15 cellular contexts compared by ENCODE assay signal in genomic region chr2:159144776-159145614, GRCh38.
A peak's percentile ranks its signal among the peaks of the same experiment; 100 is the strongest.
DNase-seq lines count a peak whose midpoint lies in the region; ATAC-seq and TF ChIP-seq lines count a peak whose summit lies in the region.
"Had no signal": no experiment of that assay in that cellular context is flagged by ENCODE, and none has a peak within 500 bp of the region (broad histone marks: within the 10 kb centered on the region; RNA-seq: fewer than 3 reads in every experiment).

No MANE protein-coding gene starts in this region.

- CTCF ChIA-PET in activated CD8-positive, alpha-beta T cell treated with anti-CD3 and anti-CD28 coated beads for 36 hours (lab: Charles Lee): interaction anchor here (1.0 kb wide), 1 partner anchor 26 kb away, joined by 5 read pairs; no protein-coding TSS in a partner anchor
- CTCF ChIA-PET in activated CD8-positive, alpha-beta T cell treated with anti-CD3 and anti-CD28 coated beads, Interleukin-2, amount 10 ng/mL, durations not matched to agents 7 days and 5 days (lab: Charles Lee): no interaction called here

- no peak overlapping the region for H3K4me3 Mint-ChIP-seq in activated CD8-positive, alpha-beta T cell treated with anti-CD3 and anti-CD28 coated beads for 36 hours
- no peak overlapping the region for H3K4me3 Mint-ChIP-seq in activated CD8-positive, alpha-beta T cell treated with anti-CD3 and anti-CD28 coated beads, Interleukin-2, amount 10 ng/mL, durations not matched to agents 7 days and 5 days

- no peak overlapping the region for H3K27ac Mint-ChIP-seq in activated CD8-positive, alpha-beta T cell treated with anti-CD3 and anti-CD28 coated beads for 36 hours
- H3K27ac Mint-ChIP-seq in activated CD8-positive, alpha-beta T cell treated with anti-CD3 and anti-CD28 coated beads, Interleukin-2, amount 10 ng/mL, durations not matched to agents 7 days and 5 days: no peak overlapping the region

- H3K4me1 ChIP-seq in spleen (peaks cover 0 to 32% (median 11%) of the 10 kb centered on the region in 6 donors), GM23248 (ENCODE audit: insufficient read depth) (peaks cover 12% of the 10 kb centered on the region)
- H3K4me1 ChIP-seq: breast epithelium had no signal

- H3K27ac ChIP-seq in spleen (peak overlapping the region in 5 of 8 donors; percentile 11 to 68 (median 44)), GM23248 (no peak overlapping the region)
- H3K27ac ChIP-seq: breast epithelium, WERI-Rb-1 had no signal

- intact Hi-C loops in activated CD8-positive, alpha-beta T cell treated with anti-CD3 and anti-CD28 coated beads for 36 hours (cut with micrococcal nuclease): no loop called here
- intact Hi-C loops in spleen (cut with DNase I; ENCODE audit: low total_unique reads): no loop called here

- WGBS in spleen, 5 donors: 75 to 84% (median 81%) methylated on average over 9 of the region's 9 CpGs
- WGBS in GM23248 (ENCODE audit: low coverage in 1 of 2, low lambda C conversion rate in 2 of 2, missing lambda C conversion rate in 2 of 2), 2 experiments: 90 to 91% methylated on average over 9 of the region's 9 CpGs

- no peaks in the 10 kb centered on the region for H3K9me2 ChIP-seq in GM23248 (ENCODE audit: insufficient read depth)

- H3K36me3 ChIP-seq in spleen: no peaks in the 10 kb centered on the region
- peaks cover 7% of the 10 kb centered on the region; the same call in 1 of the 2 replicates for H3K36me3 ChIP-seq in GM23248 (ENCODE audit: low read depth)
- H3K36me3 ChIP-seq: breast epithelium, WERI-Rb-1 had no signal

- H3K9me3 ChIP-seq in spleen: no peaks in the 10 kb centered on the region
- H3K9me3 ChIP-seq in GM23248 (ENCODE audit: low read depth): no peaks in the 10 kb centered on the region
- H3K9me3 ChIP-seq: breast epithelium had no signal

- H4K20me1 ChIP-seq in GM23248 (ENCODE audit: insufficient read depth): no peaks in the 10 kb centered on the region

- H3F3A ChIP-seq in GM23248 (ENCODE audit: insufficient read depth): peaks cover 9% of the 10 kb centered on the region

- H3K4me3 ChIP-seq in spleen (peak overlapping the region in 1 of 8 donors; percentile 32), GM23248 (no peak overlapping the region)
- H3K4me3 ChIP-seq: breast epithelium had no signal

- peaks cover 2% of the 10 kb centered on the region for H3K27me3 Mint-ChIP-seq in activated CD8-positive, alpha-beta T cell treated with anti-CD3 and anti-CD28 coated beads for 36 hours
- peaks cover 8% of the 10 kb centered on the region for H3K27me3 Mint-ChIP-seq in activated CD8-positive, alpha-beta T cell treated with anti-CD3 and anti-CD28 coated beads, Interleukin-2, amount 10 ng/mL, durations not matched to agents 7 days and 5 days (ENCODE audit: low read depth)

- TF ChIP-seq CTCF in activated CD8-positive, alpha-beta T cell treated with anti-CD3 and anti-CD28 coated beads for 36 hours (IDR thresholded peaks at IDR 0.05): no peak
- TF ChIP-seq CTCF in spleen (IDR thresholded peaks at IDR 0.05 in 8 of 11, conservative IDR thresholded peaks at IDR 0.05 in 3 of 11): no peak

- no peak overlapping the region for H3K4me2 ChIP-seq in GM23248 (ENCODE audit: unreplicated experiment)

- H3K79me2 ChIP-seq in GM23248 (ENCODE audit: insufficient read depth): peaks cover 14% of the 10 kb centered on the region

- POLR2A ChIA-PET in activated CD8-positive, alpha-beta T cell treated with anti-CD3 and anti-CD28 coated beads for 36 hours (lab: Charles Lee): no interaction called here
- POLR2A ChIA-PET in activated CD8-positive, alpha-beta T cell treated with anti-CD3 and anti-CD28 coated beads, Interleukin-2, amount 10 ng/mL, durations not matched to agents 7 days and 5 days (lab: Charles Lee): no interaction called here

- ATAC-seq in activated CD8-positive, alpha-beta T cell treated with anti-CD3 and anti-CD28 coated beads for 36 hours: peak; percentile 39
- no peak for ATAC-seq in activated CD8-positive, alpha-beta T cell treated with anti-CD3 and anti-CD28 coated beads, Interleukin-2, amount 10 ng/mL, durations not matched to agents 7 days and 5 days
- ATAC-seq in HG02588 (IDR thresholded peaks at IDR 0.05; ENCODE audit: unreplicated experiment): peak; percentile 46
- peak; percentile 73 for ATAC-seq in HG03565 (IDR thresholded peaks at IDR 0.05; ENCODE audit: unreplicated experiment)

- H3K9ac ChIP-seq in GM23248: no peak overlapping the region

- no peak for TF ChIP-seq POLR2A in spleen (IDR thresholded peaks at IDR 0.05)

- no peaks in the 10 kb centered on the region for H3K36me3 Mint-ChIP-seq in activated CD8-positive, alpha-beta T cell treated with anti-CD3 and anti-CD28 coated beads for 36 hours (ENCODE audit: low read depth)
- H3K36me3 Mint-ChIP-seq in activated CD8-positive, alpha-beta T cell treated with anti-CD3 and anti-CD28 coated beads, Interleukin-2, amount 10 ng/mL, durations not matched to agents 7 days and 5 days (ENCODE audit: low read depth): no peaks in the 10 kb centered on the region

- H3K9me3 Mint-ChIP-seq in activated CD8-positive, alpha-beta T cell treated with anti-CD3 and anti-CD28 coated beads for 36 hours: no peaks in the 10 kb centered on the region
- no peaks in the 10 kb centered on the region for H3K9me3 Mint-ChIP-seq in activated CD8-positive, alpha-beta T cell treated with anti-CD3 and anti-CD28 coated beads, Interleukin-2, amount 10 ng/mL, durations not matched to agents 7 days and 5 days (ENCODE audit: insufficient read depth)

- in situ Hi-C loops in GM23248 (cut with MboI): no loop called here

- DNase-seq in activated CD8-positive, alpha-beta T cell treated with anti-CD3 and anti-CD28 coated beads for 36 hours: no peak
- no peak for DNase-seq in activated CD8-positive, alpha-beta T cell treated with anti-CD3 and anti-CD28 coated beads, Interleukin-2, amount 10 ng/mL, durations not matched to agents 7 days and 5 days
- DNase-seq in spleen (no peak), GM23248 (no peak), NCI-H1105 (lab: John Stamatoyannopoulos, UW) (no peak)
- DNase-seq in activated CD4-positive, alpha-beta T cell treated with anti-CD3 and anti-CD28 coated beads, Interleukin-2, amount 50 U/mL, for 4 hours: no peak
- DNase-seq: DMS79 treated with DMSO at 0.1 percent for 48 hours; hippocampal formation; posterior cingulate gyrus; SHP77 treated with DMSO at 0.1 percent for 48 hours; stimulated activated CD4-positive, alpha-beta T cell treated with anti-CD3 and anti-CD28 coated beads, Interleukin-4, amount 100 ng/mL, for 1 hour; WERI-Rb-1 had no signal

- H2AFZ ChIP-seq in GM23248: no peak overlapping the region

- H3K4me1 Mint-ChIP-seq in activated CD8-positive, alpha-beta T cell treated with anti-CD3 and anti-CD28 coated beads for 36 hours (ENCODE audit: low read depth): peaks cover 11% of the 10 kb centered on the region
- peaks cover 6% of the 10 kb centered on the region for H3K4me1 Mint-ChIP-seq in activated CD8-positive, alpha-beta T cell treated with anti-CD3 and anti-CD28 coated beads, Interleukin-2, amount 10 ng/mL, durations not matched to agents 7 days and 5 days (ENCODE audit: low read depth)

- H3K27me3 ChIP-seq in spleen (replicated peaks in 1 of 7): peaks cover 0 to 8% (median 0%) of the 10 kb centered on the region in 7 donors
- no peaks in the 10 kb centered on the region for H3K27me3 ChIP-seq in GM23248 (replicated peaks; ENCODE audit: insufficient read depth)
- H3K27me3 ChIP-seq: breast epithelium had no signal
